In genomic region chr18:3245853-3246635, GRCh38 we compare ENCODE assay signal across 8 cellular contexts. TPM values are rescaled to one million over a fixed set of nuclear protein-coding genes. Genes with fewer than 3 reads are reported as not detected.
DNase-seq lines count a peak whose midpoint lies in the region; ATAC-seq and TF ChIP-seq lines count a peak whose summit lies in the region.

No MANE protein-coding gene starts in this region.

- POLR2A ChIA-PET in CD8-positive, alpha-beta memory T cell (lab: Charles Lee): interaction anchor here (0.6 to 8.7 kb wide), 10 partner anchors 15 to 348 kb away, joined by 3 to 134 read pairs (median 4); partner anchors contain the start of genes LPIN2 and MYL12B

- peak overlapping the region; percentile 92 to 98 (median 94) for H3K4me3 Mint-ChIP-seq in CD8-positive, alpha-beta memory T cell
- peak overlapping the region; percentile 92 for H3K4me3 Mint-ChIP-seq in activated CD8-positive, alpha-beta memory T cell treated with anti-CD3 and anti-CD28 coated beads, Interleukin-2, amount 10 ng/mL, durations not matched to agents 7 days and 5 days
- H3K4me3 Mint-ChIP-seq in endothelial cell (ENCODE audit: unreplicated experiment): peak overlapping the region; percentile 98

- H3K36me3 Mint-ChIP-seq in CD8-positive, alpha-beta memory T cell: peaks cover 9 to 39% (median 18%) of the 10 kb centered on the region in 3 donors
- peaks cover 45% of the 10 kb centered on the region for H3K36me3 Mint-ChIP-seq in activated CD8-positive, alpha-beta memory T cell treated with anti-CD3 and anti-CD28 coated beads, Interleukin-2, amount 10 ng/mL, durations not matched to agents 7 days and 5 days
- peaks cover 9% of the 10 kb centered on the region for H3K36me3 Mint-ChIP-seq in endothelial cell (ENCODE audit: low read depth, unreplicated experiment)

- peak overlapping the region; percentile 96 for H3K4me3 ChIP-seq in CD8-positive, alpha-beta memory T cell (ENCODE audit: low read length)
- peak overlapping the region; percentile 96 for H3K4me3 ChIP-seq in HL-60 (replicated peaks; ENCODE audit: insufficient read depth, low read length)

- ATAC-seq in GM19455 (IDR thresholded peaks at IDR 0.05; ENCODE audit: unreplicated experiment): peak; percentile 47
- ATAC-seq in activated CD8-positive, alpha-beta memory T cell treated with anti-CD3 and anti-CD28 coated beads, Interleukin-2, amount 10 ng/mL, durations not matched to agents 7 days and 5 days: peak; percentile 56

- peaks cover 33 to 53% (median 45%) of the 10 kb centered on the region in 3 donors for H3K4me1 Mint-ChIP-seq in CD8-positive, alpha-beta memory T cell
- H3K4me1 Mint-ChIP-seq in activated CD8-positive, alpha-beta memory T cell treated with anti-CD3 and anti-CD28 coated beads, Interleukin-2, amount 10 ng/mL, durations not matched to agents 7 days and 5 days: peaks cover 24% of the 10 kb centered on the region
- peaks cover 24% of the 10 kb centered on the region for H3K4me1 Mint-ChIP-seq in endothelial cell (ENCODE audit: unreplicated experiment)

- H3K27me3 Mint-ChIP-seq in CD8-positive, alpha-beta memory T cell: peaks cover 0 to 2% of the 10 kb centered on the region in 2 donors
- H3K27me3 Mint-ChIP-seq in activated CD8-positive, alpha-beta memory T cell treated with anti-CD3 and anti-CD28 coated beads, Interleukin-2, amount 10 ng/mL, durations not matched to agents 7 days and 5 days: peaks cover 4% of the 10 kb centered on the region
- H3K27me3 Mint-ChIP-seq in endothelial cell (ENCODE audit: unreplicated experiment): peaks cover 15% of the 10 kb centered on the region

- H3K36me3 ChIP-seq in CD8-positive, alpha-beta memory T cell (ENCODE audit: insufficient read depth, low read length): peaks cover 6% of the 10 kb centered on the region

- peak overlapping the region; percentile 91 to 98 (median 97) for H3K27ac Mint-ChIP-seq in CD8-positive, alpha-beta memory T cell
- peak overlapping the region; percentile 99 for H3K27ac Mint-ChIP-seq in activated CD8-positive, alpha-beta memory T cell treated with anti-CD3 and anti-CD28 coated beads, Interleukin-2, amount 10 ng/mL, durations not matched to agents 7 days and 5 days
- peak overlapping the region; percentile 99 for H3K27ac Mint-ChIP-seq in endothelial cell (ENCODE audit: unreplicated experiment)

- peaks cover 0 to 11% (median 5%) of the 10 kb centered on the region in 5 donors for H3K9me3 Mint-ChIP-seq in CD8-positive, alpha-beta memory T cell
- peaks cover 6% of the 10 kb centered on the region for H3K9me3 Mint-ChIP-seq in activated CD8-positive, alpha-beta memory T cell treated with anti-CD3 and anti-CD28 coated beads, Interleukin-2, amount 10 ng/mL, durations not matched to agents 7 days and 5 days (ENCODE audit: low read depth)
- H3K9me3 Mint-ChIP-seq in endothelial cell (ENCODE audit: unreplicated experiment): no peaks in the 10 kb centered on the region

- H3K4me1 ChIP-seq in CD8-positive, alpha-beta memory T cell (ENCODE audit: insufficient read depth, low read length): peaks cover 23% of the 10 kb centered on the region

- DNase-seq in CD8-positive, alpha-beta memory T cell: peak; percentile 62 to 83 (median 69)
- DNase-seq in HL-60 (ENCODE audit: low read depth in 1 of 2, low spot score in 1 of 2): peak; percentile 76 to 96
- peak; percentile 81 to 87 for DNase-seq in NOMO-1 (lab: John Stamatoyannopoulos, UW; ENCODE audit: unreplicated experiment in 2 of 2)
- peak; percentile 90 for DNase-seq in activated CD8-positive, alpha-beta memory T cell treated with anti-CD3 and anti-CD28 coated beads, Interleukin-2, amount 10 ng/mL, durations not matched to agents 7 days and 5 days
- peak; percentile 80 for DNase-seq in endothelial cell (ENCODE audit: low spot score)
- DNase-seq in middle frontal gyrus (ENCODE audit: extremely low spot score, low spot score): peak; percentile 79
- DNase-seq in stimulated activated CD8-positive, alpha-beta memory T cell treated with anti-CD3 and anti-CD28 coated beads, Interleukin-2, amount 100 ng/mL, for 48 hours (ENCODE audit: low read depth in 2 of 2): peak; percentile 69 to 74

- no peaks in the 10 kb centered on the region for H3K9me3 ChIP-seq in CD8-positive, alpha-beta memory T cell (ENCODE audit: low read length)

- no peaks in the 10 kb centered on the region for H3K27me3 ChIP-seq in CD8-positive, alpha-beta memory T cell (ENCODE audit: insufficient read depth, low read length, poor library complexity, severe bottlenecking)
- no peaks in the 10 kb centered on the region for H3K27me3 ChIP-seq in HL-60 (ENCODE audit: insufficient read depth, poor library complexity, severe bottlenecking)

- peak overlapping the region; percentile 96 for H3K27ac ChIP-seq in CD8-positive, alpha-beta memory T cell (ENCODE audit: low read depth, low read length)
- H3K27ac ChIP-seq in HL-60 (replicated peaks): peak overlapping the region; percentile 99

- TF ChIP-seq CTCF in HL-60 (IDR thresholded peaks at IDR 0.05; ENCODE audit: insufficient read depth, low read length) (peak; percentile 98), endothelial cell (IDR thresholded peaks at IDR 0.05; ENCODE audit: unreplicated experiment) (peak; percentile 69)

- CTCF ChIA-PET in CD8-positive, alpha-beta memory T cell (lab: Charles Lee): interaction anchor here (0.6 to 5.7 kb wide), 36 partner anchors 8 to 420 kb away, joined by 3 to 42 read pairs (median 4); partner anchors contain the start of gene MYL12B
- CTCF ChIA-PET in activated CD8-positive, alpha-beta memory T cell treated with anti-CD3 and anti-CD28 coated beads, Interleukin-2, amount 10 ng/mL, durations not matched to agents 7 days and 5 days (lab: Charles Lee): interaction anchor here (0.6 to 4.9 kb wide), 42 partner anchors 12 to 591 kb away, joined by 3 to 40 read pairs (median 5); partner anchors contain the start of gene SMCHD1

RNA-seq across cellular contexts. Expression of gene MYL12A, which starts 1.6 kb away (rescaled TPM):
- 100 to 1,000 TPM; 338 to 348 TPM for total RNA-seq in CD8-positive, alpha-beta memory T cell
- 3,038 TPM for polyA plus RNA-seq in CD8-positive, alpha-beta memory T cell
- total RNA-seq in activated CD8-positive, alpha-beta memory T cell treated with anti-CD3 and anti-CD28 coated beads, Interleukin-2, amount 10 ng/mL, durations not matched to agents 7 days and 5 days: 100 to 1,000 TPM; 722 to 787 TPM
- total RNA-seq in endothelial cell (ENCODE audit: unreplicated experiment): 430 TPM

RNA-seq across cellular contexts. Expression of gene MYL12B, which starts 15.9 kb away (rescaled TPM):
- 100 to 1,000 TPM; 251 to 252 TPM for total RNA-seq in CD8-positive, alpha-beta memory T cell
- 1,057 TPM for polyA plus RNA-seq in CD8-positive, alpha-beta memory T cell
- 100 to 1,000 TPM; 313 to 322 TPM for total RNA-seq in activated CD8-positive, alpha-beta memory T cell treated with anti-CD3 and anti-CD28 coated beads, Interleukin-2, amount 10 ng/mL, durations not matched to agents 7 days and 5 days
- 298 TPM for total RNA-seq in endothelial cell (ENCODE audit: unreplicated experiment)

RNA-seq across cellular contexts. Expression of gene MYOM1, which starts 26.3 kb away (rescaled TPM):
- total RNA-seq in CD8-positive, alpha-beta memory T cell: 1 to 10 TPM in 1 of 2 experiments, under 1 TPM in 1; 0.84 to 1.2 TPM
- polyA plus RNA-seq in CD8-positive, alpha-beta memory T cell: 0.92 TPM
- 1 to 10 TPM; 1.6 to 3.8 TPM for total RNA-seq in activated CD8-positive, alpha-beta memory T cell treated with anti-CD3 and anti-CD28 coated beads, Interleukin-2, amount 10 ng/mL, durations not matched to agents 7 days and 5 days
- 0.49 TPM for total RNA-seq in endothelial cell (ENCODE audit: unreplicated experiment)

Comparison
In these comparisons a context has a peak if more than half of its experiments do, and no peak if none do; other contexts are left out.
1. Peak in every context shown above with its lines: DNase-seq, ATAC-seq, H3K4me3 ChIP-seq and H3K27ac ChIP-seq.